In genomic region chrX:135516376-135516775, GRCh38 we compare ENCODE assay signal across 2 cellular contexts.
TF ChIP-seq lines count a peak whose summit lies in the region.

No MANE protein-coding gene starts in this region.

TF ChIP-seq in HEK293T, 16 proteins besides CTCF, POLR2A, EP300 and RAD21 (continued from another document):
- TF ChIP-seq, protein P1, sequence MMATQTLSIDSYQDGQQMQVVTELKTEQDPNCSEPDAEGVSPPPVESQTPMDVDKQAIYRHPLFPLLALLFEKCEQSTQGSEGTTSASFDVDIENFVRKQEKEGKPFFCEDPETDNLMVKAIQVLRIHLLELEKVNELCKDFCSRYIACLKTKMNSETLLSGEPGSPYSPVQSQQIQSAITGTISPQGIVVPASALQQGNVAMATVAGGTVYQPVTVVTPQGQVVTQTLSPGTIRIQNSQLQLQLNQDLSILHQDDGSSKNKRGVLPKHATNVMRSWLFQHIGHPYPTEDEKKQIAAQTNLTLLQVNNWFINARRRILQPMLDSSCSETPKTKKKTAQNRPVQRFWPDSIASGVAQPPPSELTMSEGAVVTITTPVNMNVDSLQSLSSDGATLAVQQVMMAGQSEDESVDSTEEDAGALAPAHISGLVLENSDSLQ (IDR thresholded peaks at IDR 0.05) = no peak
- TF ChIP-seq SUZ12 (IDR thresholded peaks at IDR 0.05) = no peak
- TF ChIP-seq SP1 (IDR thresholded peaks at IDR 0.05) = no peak
- no peak for TF ChIP-seq LEF1 (IDR thresholded peaks at IDR 0.05; ENCODE audit: borderline replicate concordance)
- no peak for TF ChIP-seq FOXA1 (IDR thresholded peaks at IDR 0.05)

TF ChIP-seq in H1, 55 proteins besides CTCF, POLR2A, EP300 and RAD21 (continued from another document):
- TF ChIP-seq, protein P2, sequence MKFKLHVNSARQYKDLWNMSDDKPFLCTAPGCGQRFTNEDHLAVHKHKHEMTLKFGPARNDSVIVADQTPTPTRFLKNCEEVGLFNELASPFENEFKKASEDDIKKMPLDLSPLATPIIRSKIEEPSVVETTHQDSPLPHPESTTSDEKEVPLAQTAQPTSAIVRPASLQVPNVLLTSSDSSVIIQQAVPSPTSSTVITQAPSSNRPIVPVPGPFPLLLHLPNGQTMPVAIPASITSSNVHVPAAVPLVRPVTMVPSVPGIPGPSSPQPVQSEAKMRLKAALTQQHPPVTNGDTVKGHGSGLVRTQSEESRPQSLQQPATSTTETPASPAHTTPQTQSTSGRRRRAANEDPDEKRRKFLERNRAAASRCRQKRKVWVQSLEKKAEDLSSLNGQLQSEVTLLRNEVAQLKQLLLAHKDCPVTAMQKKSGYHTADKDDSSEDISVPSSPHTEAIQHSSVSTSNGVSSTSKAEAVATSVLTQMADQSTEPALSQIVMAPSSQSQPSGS (IDR thresholded peaks at IDR 0.05; ENCODE audit: low read length) = no peak
